In the genomic region with DNA sequence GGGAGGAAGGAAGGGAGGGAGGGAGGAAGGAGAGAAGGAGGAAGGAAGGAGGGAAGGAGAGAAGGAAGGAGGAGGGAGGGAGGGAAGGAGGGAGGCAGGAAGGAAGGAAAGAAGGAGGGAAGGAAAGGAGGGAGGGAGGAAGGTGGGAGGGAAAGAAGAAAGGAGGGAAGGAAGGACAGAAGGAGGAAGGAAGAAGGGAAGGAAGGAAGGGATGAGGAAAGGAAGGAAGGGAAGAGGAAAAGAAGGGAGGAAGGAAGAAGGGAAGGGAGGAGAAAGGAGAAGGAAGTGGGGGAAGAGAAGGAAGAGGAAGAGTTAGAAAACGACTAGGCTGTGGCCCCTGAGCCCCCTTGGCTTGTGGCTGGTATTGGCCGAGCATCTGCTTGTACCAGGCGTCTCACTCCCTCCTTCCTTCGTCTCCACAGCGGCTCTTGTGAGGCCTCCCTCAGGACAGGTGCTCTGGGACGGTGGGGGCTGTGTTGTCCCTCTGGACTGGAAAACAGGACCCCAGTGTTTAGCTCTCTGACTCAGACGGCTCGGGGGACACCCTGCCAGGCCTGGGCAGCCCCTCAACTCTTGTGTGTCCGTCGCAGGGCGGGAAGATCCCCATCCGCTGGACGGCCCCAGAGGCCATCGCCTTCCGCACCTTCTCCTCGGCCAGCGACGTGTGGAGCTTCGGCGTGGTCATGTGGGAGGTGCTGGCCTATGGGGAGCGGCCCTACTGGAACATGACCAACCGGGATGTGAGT, we compare ENCODE assay signal across 23 cellular contexts. TPM values are rescaled to one million over a fixed set of nuclear protein-coding genes. Genes with fewer than 3 reads are reported as not detected.
A peak's percentile ranks its signal among the peaks of the same experiment; 100 is the strongest.
DNase-seq lines count a peak whose midpoint lies in the region; ATAC-seq and TF ChIP-seq lines count a peak whose summit lies in the region.
"Had no signal": no experiment of that assay in that cellular context is flagged by ENCODE, and none has a peak within 500 bp of the region (broad histone marks: within the 10 kb centered on the region; RNA-seq: fewer than 3 reads in every experiment).

No MANE protein-coding gene starts in this region.

- peaks cover 2% of the 10 kb centered on the region for H3K27me3 Mint-ChIP-seq in activated CD4-positive, alpha-beta T cell treated with anti-CD3 and anti-CD28 coated beads, Interleukin-2, amount 10 ng/mL, durations not matched to agents 24 days and 14 days
- peaks cover 8% of the 10 kb centered on the region for H3K27me3 Mint-ChIP-seq in activated CD8-positive, alpha-beta T cell treated with anti-CD3 and anti-CD28 coated beads, Interleukin-2, amount 10 ng/mL, durations not matched to agents 7 days and 5 days (ENCODE audit: low read depth)

- no peaks in the 10 kb centered on the region for H3K9me3 Mint-ChIP-seq in activated CD4-positive, alpha-beta T cell treated with anti-CD3 and anti-CD28 coated beads, Interleukin-2, amount 10 ng/mL, durations not matched to agents 24 days and 14 days
- H3K9me3 Mint-ChIP-seq in activated CD8-positive, alpha-beta T cell treated with anti-CD3 and anti-CD28 coated beads, Interleukin-2, amount 10 ng/mL, durations not matched to agents 7 days and 5 days (ENCODE audit: insufficient read depth): no peaks in the 10 kb centered on the region
- H3K9me3 Mint-ChIP-seq: activated T-helper 2 cell treated with anti-CD3 and anti-CD28 coated beads, Interferon-gamma antibody, Interleukin-2, Interleukin-4, amounts not matched to agents 10 μg/mL and 5 μg/mL and 100 μg/mL, durations not matched to agents 14 hours and 24 hours and 36 hours; naive B cell had no signal

- 0 to 56% methylated on average over 1 to 22 of the region's 22 CpGs for WGBS in transverse colon (ENCODE audit: low coverage in 1 of 2), 2 donors

- H3K27ac ChIP-seq in colonic mucosa (no peak overlapping the region), transverse colon (no peak overlapping the region)
- H3K27ac ChIP-seq: 22Rv1, foreskin keratinocyte, pancreas, thyroid gland had no signal

- TF ChIP-seq CTCF in colonic mucosa (IDR thresholded peaks at IDR 0.05): no peak
- TF ChIP-seq CTCF in transverse colon (IDR thresholded peaks at IDR 0.05): no peak

- intact Hi-C loops in colonic mucosa (cut with DNase I): no loop called here
- intact Hi-C loops in transverse colon (cut with DNase I; ENCODE audit: low total_unique reads): no loop called here
- intact Hi-C loops in activated CD4-positive, alpha-beta T cell treated with anti-CD3 and anti-CD28 coated beads, Interleukin-2, amount 10 ng/mL, durations not matched to agents 24 days and 14 days (cut with micrococcal nuclease): no loop called here

- H3K4me1 ChIP-seq in colonic mucosa (no peaks in the 10 kb centered on the region), transverse colon (no peaks in the 10 kb centered on the region)
- H3K4me1 ChIP-seq: foreskin keratinocyte, pancreas had no signal

- H3K9ac ChIP-seq in colonic mucosa (ENCODE audit: low read depth in 2 of 2, low read length in 2 of 2): no peak overlapping the region

- H3K4me3 Mint-ChIP-seq in activated CD4-positive, alpha-beta T cell treated with anti-CD3 and anti-CD28 coated beads, Interleukin-2, amount 10 ng/mL, durations not matched to agents 24 days and 14 days: no peak overlapping the region
- no peak overlapping the region for H3K4me3 Mint-ChIP-seq in activated CD8-positive, alpha-beta T cell treated with anti-CD3 and anti-CD28 coated beads, Interleukin-2, amount 10 ng/mL, durations not matched to agents 7 days and 5 days
- H3K4me3 Mint-ChIP-seq: naive B cell had no signal

- H3K9me3 ChIP-seq in colonic mucosa: no peaks in the 10 kb centered on the region
- no peaks in the 10 kb centered on the region for H3K9me3 ChIP-seq in transverse colon
- H3K9me3 ChIP-seq: pancreas, thyroid gland had no signal

- DNase-seq in DMS 273 (lab: John Stamatoyannopoulos, UW; ENCODE audit: unreplicated experiment) (peak; percentile 25), DMS 273 treated with DMSO at 0.1 percent for 48 hours (lab: John Stamatoyannopoulos, UW) (no peak), NCI-H146 (lab: John Stamatoyannopoulos, UW) (peak; percentile 69), colonic mucosa (peak; percentile 31), transverse colon (peak; percentile 38), NCI-H2081 (lab: John Stamatoyannopoulos, UW) (no peak)
- no peak for DNase-seq in activated CD4-positive, alpha-beta T cell treated with anti-CD3 and anti-CD28 coated beads, Interleukin-2, amount 10 ng/mL, durations not matched to agents 24 days and 14 days
- DNase-seq in activated CD8-positive, alpha-beta T cell treated with anti-CD3 and anti-CD28 coated beads, Interleukin-2, amount 10 ng/mL, durations not matched to agents 7 days and 5 days: no peak
- DNase-seq: activated CD4-positive, CD25-positive, alpha-beta regulatory T cell treated with anti-CD3 and anti-CD28 coated beads, Interleukin-2, amount 50 U/mL, for 72 hours; foreskin keratinocyte; hippocampal formation; KG1; naive B cell; NCI-H1092; NCI-H774; pancreas; stimulated activated CD4-positive, alpha-beta T cell treated with anti-CD3 and anti-CD28 coated beads, Interleukin-1b, Interleukin-23, amount 100 ng/mL, for 48 hours; stimulated activated naive CD4-positive, alpha-beta T cell treated with Interleukin-2 at 50 U/mL for 16 hours; T1000 had no signal

- no peak for ATAC-seq in activated CD8-positive, alpha-beta T cell treated with anti-CD3 and anti-CD28 coated beads, Interleukin-2, amount 10 ng/mL, durations not matched to agents 7 days and 5 days
- ATAC-seq: foreskin keratinocyte had no signal

- POLR2A ChIA-PET in activated CD8-positive, alpha-beta T cell treated with anti-CD3 and anti-CD28 coated beads, Interleukin-2, amount 10 ng/mL, durations not matched to agents 7 days and 5 days (lab: Charles Lee): no interaction called here

- CTCF ChIA-PET in activated CD8-positive, alpha-beta T cell treated with anti-CD3 and anti-CD28 coated beads, Interleukin-2, amount 10 ng/mL, durations not matched to agents 7 days and 5 days (lab: Charles Lee): no interaction called here

- no peaks in the 10 kb centered on the region for H3K4me1 Mint-ChIP-seq in activated CD4-positive, alpha-beta T cell treated with anti-CD3 and anti-CD28 coated beads, Interleukin-2, amount 10 ng/mL, durations not matched to agents 24 days and 14 days
- no peaks in the 10 kb centered on the region for H3K4me1 Mint-ChIP-seq in activated CD8-positive, alpha-beta T cell treated with anti-CD3 and anti-CD28 coated beads, Interleukin-2, amount 10 ng/mL, durations not matched to agents 7 days and 5 days (ENCODE audit: low read depth)
- H3K4me1 Mint-ChIP-seq: naive B cell had no signal

- no peak overlapping the region for H3K4me3 ChIP-seq in colonic mucosa
- H3K4me3 ChIP-seq in transverse colon: no peak overlapping the region
- H3K4me3 ChIP-seq: pancreas, thyroid gland had no signal

- no peak overlapping the region for H3K27ac Mint-ChIP-seq in activated CD4-positive, alpha-beta T cell treated with anti-CD3 and anti-CD28 coated beads, Interleukin-2, amount 10 ng/mL, durations not matched to agents 24 days and 14 days
- no peak overlapping the region for H3K27ac Mint-ChIP-seq in activated CD8-positive, alpha-beta T cell treated with anti-CD3 and anti-CD28 coated beads, Interleukin-2, amount 10 ng/mL, durations not matched to agents 7 days and 5 days
- H3K27ac Mint-ChIP-seq: activated T-helper 2 cell treated with anti-CD3 and anti-CD28 coated beads, Interferon-gamma antibody, Interleukin-2, Interleukin-4, amounts not matched to agents 10 μg/mL and 5 μg/mL and 100 μg/mL, durations not matched to agents 14 hours and 24 hours and 36 hours; naive B cell had no signal

- no peaks in the 10 kb centered on the region for H3K36me3 Mint-ChIP-seq in activated CD4-positive, alpha-beta T cell treated with anti-CD3 and anti-CD28 coated beads, Interleukin-2, amount 10 ng/mL, durations not matched to agents 24 days and 14 days (ENCODE audit: low read depth)
- no peaks in the 10 kb centered on the region for H3K36me3 Mint-ChIP-seq in activated CD8-positive, alpha-beta T cell treated with anti-CD3 and anti-CD28 coated beads, Interleukin-2, amount 10 ng/mL, durations not matched to agents 7 days and 5 days (ENCODE audit: low read depth)
- H3K36me3 Mint-ChIP-seq: naive B cell had no signal

- TF ChIP-seq EP300 in transverse colon (IDR thresholded peaks at IDR 0.05; ENCODE audit: low read depth): no peak

- H3K27me3 ChIP-seq in colonic mucosa (no peaks in the 10 kb centered on the region), transverse colon (peaks cover 71% of the 10 kb centered on the region)
- H3K27me3 ChIP-seq: pancreas, thyroid gland had no signal

- no peaks in the 10 kb centered on the region for H3K36me3 ChIP-seq in colonic mucosa
- no peaks in the 10 kb centered on the region for H3K36me3 ChIP-seq in transverse colon
- H3K36me3 ChIP-seq: pancreas, thyroid gland had no signal

- in situ Hi-C loops in transverse colon (cut with MboI; ENCODE audit: low pct_ligation_motif_present in 1 of 4, low pct_unique_long_range_greater_than_20kb in 1 of 4, low sequenced_read_pairs in 3 of 4): no loop called here

- no peak for TF ChIP-seq POLR2A in transverse colon (IDR thresholded peaks at IDR 0.05)

RNA-seq across cellular contexts. Expression of a gene that starts 36.2 kb away (rescaled TPM):
- total RNA-seq in colonic mucosa (10 to 100 TPM; 38.5 to 72.4 TPM), transverse colon (100 to 1,000 TPM in 1 of 4 donors, 10 to 100 TPM in 3; 28.5 to 181 (median 63.0) TPM)
- total RNA-seq in activated CD4-positive, alpha-beta T cell treated with anti-CD3 and anti-CD28 coated beads, Interleukin-2, amount 10 ng/mL, durations not matched to agents 24 days and 14 days: not detected in 2 replicates
- total RNA-seq in activated CD8-positive, alpha-beta T cell treated with anti-CD3 and anti-CD28 coated beads, Interleukin-2, amount 10 ng/mL, durations not matched to agents 7 days and 5 days: not detected
- total RNA-seq: activated T-helper 2 cell treated with anti-CD3 and anti-CD28 coated beads, Interferon-gamma antibody, Interleukin-2, Interleukin-4, amounts not matched to agents 10 μg/mL and 5 μg/mL and 100 μg/mL, durations not matched to agents 14 hours and 24 hours and 36 hours; foreskin keratinocyte; OCI-LY7 had no signal

RNA-seq across cellular contexts. Expression of a gene that starts 37.0 kb away (rescaled TPM):
- total RNA-seq in colonic mucosa (not detected), transverse colon (not detected)
- total RNA-seq in activated CD4-positive, alpha-beta T cell treated with anti-CD3 and anti-CD28 coated beads, Interleukin-2, amount 10 ng/mL, durations not matched to agents 24 days and 14 days: not detected in 2 replicates
- total RNA-seq in activated CD8-positive, alpha-beta T cell treated with anti-CD3 and anti-CD28 coated beads, Interleukin-2, amount 10 ng/mL, durations not matched to agents 7 days and 5 days: not detected
- total RNA-seq: activated T-helper 2 cell treated with anti-CD3 and anti-CD28 coated beads, Interferon-gamma antibody, Interleukin-2, Interleukin-4, amounts not matched to agents 10 μg/mL and 5 μg/mL and 100 μg/mL, durations not matched to agents 14 hours and 24 hours and 36 hours; foreskin keratinocyte; OCI-LY7; thyroid gland had no signal

RNA-seq across cellular contexts. Expression of a gene that starts 43.2 kb away (rescaled TPM):
- 10 to 100 TPM; 45.4 to 80.9 TPM for total RNA-seq in colonic mucosa
- total RNA-seq in transverse colon: 100 to 1,000 TPM in 1 of 4 donors, 10 to 100 TPM in 3; 21.7 to 106 (median 73.9) TPM
- not detected in 2 replicates for total RNA-seq in activated CD4-positive, alpha-beta T cell treated with anti-CD3 and anti-CD28 coated beads, Interleukin-2, amount 10 ng/mL, durations not matched to agents 24 days and 14 days
- not detected for total RNA-seq in activated CD8-positive, alpha-beta T cell treated with anti-CD3 and anti-CD28 coated beads, Interleukin-2, amount 10 ng/mL, durations not matched to agents 7 days and 5 days
- total RNA-seq: activated T-helper 2 cell treated with anti-CD3 and anti-CD28 coated beads, Interferon-gamma antibody, Interleukin-2, Interleukin-4, amounts not matched to agents 10 μg/mL and 5 μg/mL and 100 μg/mL, durations not matched to agents 14 hours and 24 hours and 36 hours; foreskin keratinocyte; OCI-LY7 had no signal

RNA-seq across cellular contexts. Expression of a gene that starts 52.8 kb away (rescaled TPM):
- total RNA-seq in colonic mucosa (10 to 100 TPM; 44.6 to 72.5 TPM), transverse colon (100 to 1,000 TPM in 3 of 4 donors, 10 to 100 TPM in 1; 62.9 to 163 (median 118) TPM)
- total RNA-seq in activated CD4-positive, alpha-beta T cell treated with anti-CD3 and anti-CD28 coated beads, Interleukin-2, amount 10 ng/mL, durations not matched to agents 24 days and 14 days: not detected in 2 replicates
- not detected for total RNA-seq in activated CD8-positive, alpha-beta T cell treated with anti-CD3 and anti-CD28 coated beads, Interleukin-2, amount 10 ng/mL, durations not matched to agents 7 days and 5 days
- total RNA-seq: activated T-helper 2 cell treated with anti-CD3 and anti-CD28 coated beads, Interferon-gamma antibody, Interleukin-2, Interleukin-4, amounts not matched to agents 10 μg/mL and 5 μg/mL and 100 μg/mL, durations not matched to agents 14 hours and 24 hours and 36 hours; foreskin keratinocyte; OCI-LY7 had no signal

Comparison
In these comparisons a context has a peak if more than half of its experiments do, and no peak if none do; other contexts are left out.
1. DNase-seq: peak in DMS 273 (single experiment), NCI-H146 (single experiment), colonic mucosa (single experiment) and transverse colon (single experiment); none in DMS 273 treated with DMSO at 0.1 percent for 48 hours (single experiment), NCI-H2081 (0 of 2), activated CD4-positive, alpha-beta T cell treated with anti-CD3 and anti-CD28 coated beads, Interleukin-2, amount 10 ng/mL, durations not matched to agents 24 days and 14 days (single experiment) and activated CD8-positive, alpha-beta T cell treated with anti-CD3 and anti-CD28 coated beads, Interleukin-2, amount 10 ng/mL, durations not matched to agents 7 days and 5 days (single experiment).
2. RNA of a gene that starts 36.2 kb away (total RNA-seq): 28.5 to 181 TPM in transverse colon and 38.5 to 72.4 TPM in colonic mucosa; not detected in activated CD4-positive, alpha-beta T cell treated with anti-CD3 and anti-CD28 coated beads, Interleukin-2, amount 10 ng/mL, durations not matched to agents 24 days and 14 days and not detected in activated CD8-positive, alpha-beta T cell treated with anti-CD3 and anti-CD28 coated beads, Interleukin-2, amount 10 ng/mL, durations not matched to agents 7 days and 5 days; every median in the first group is over 10 times any median in the second.
3. RNA of a gene that starts 43.2 kb away (total RNA-seq): 21.7 to 106 TPM in transverse colon and 45.4 to 80.9 TPM in colonic mucosa; not detected in activated CD4-positive, alpha-beta T cell treated with anti-CD3 and anti-CD28 coated beads, Interleukin-2, amount 10 ng/mL, durations not matched to agents 24 days and 14 days and not detected in activated CD8-positive, alpha-beta T cell treated with anti-CD3 and anti-CD28 coated beads, Interleukin-2, amount 10 ng/mL, durations not matched to agents 7 days and 5 days; every median in the first group is over 10 times any median in the second.